10 cellular contexts compared by ENCODE assay signal in genomic region chr7:36129048-36129534, GRCh38. TPM values are rescaled to one million over a fixed set of nuclear protein-coding genes. Genes with fewer than 3 reads are reported as not detected.
DNase-seq lines count a peak whose midpoint lies in the region; ATAC-seq and TF ChIP-seq lines count a peak whose summit lies in the region.
"Had no signal": no experiment of that assay in that cellular context is flagged by ENCODE, and none has a peak within 500 bp of the region (broad histone marks: within the 10 kb centered on the region; RNA-seq: fewer than 3 reads in every experiment).

No MANE protein-coding gene starts in this region.

- H3K4me3 Mint-ChIP-seq in activated naive CD8-positive, alpha-beta T cell treated with anti-CD3 and anti-CD28 coated beads, Interleukin-2, amount 50 U/mL, for 24 hours: no peak overlapping the region
- no peak overlapping the region for H3K4me3 Mint-ChIP-seq in CD14-positive monocyte

- H3K27ac Mint-ChIP-seq in activated naive CD8-positive, alpha-beta T cell treated with anti-CD3 and anti-CD28 coated beads, Interleukin-2, amount 50 U/mL, for 24 hours: no peak overlapping the region
- H3K27ac Mint-ChIP-seq in CD14-positive monocyte: no peak overlapping the region

- TF ChIP-seq CTCF in C4-2B (conservative IDR thresholded peaks at IDR 0.05) (no peak), CD14-positive monocyte (IDR thresholded peaks at IDR 0.05) (no peak)

- no peaks in the 10 kb centered on the region for H3K9me3 Mint-ChIP-seq in activated naive CD8-positive, alpha-beta T cell treated with anti-CD3 and anti-CD28 coated beads, Interleukin-2, amount 50 U/mL, for 24 hours
- H3K9me3 Mint-ChIP-seq in CD14-positive monocyte: peaks cover 0 to 4% (median 2%) of the 10 kb centered on the region in 7 donors

- DNase-seq in NCI-H460 (ENCODE audit: extremely low read depth, low read depth) (peak; percentile 26), myocyte (ENCODE audit: low read depth) (peak; percentile 47), CD14-positive monocyte (ENCODE audit: low spot score) (no peak), GF-D8 (lab: John Stamatoyannopoulos, UW) (no peak)
- DNase-seq in activated naive CD8-positive, alpha-beta T cell treated with anti-CD3 and anti-CD28 coated beads, Interleukin-2, amount 50 U/mL, for 24 hours: no peak
- DNase-seq: DND-41, NCI-H187 treated with DMSO at 0.1 percent for 48 hours had no signal

- WGBS in esophagus, 2 donors: 31 to 38% methylated on average over 9 of the region's 9 CpGs

- H3K4me1 ChIP-seq in esophagus (ENCODE audit: control insufficient read depth in 2 of 2, insufficient read depth in 2 of 2, low read length in 1 of 2): peaks cover 5 to 13% of the 10 kb centered on the region in 2 donors

- intact Hi-C loops in CD14-positive monocyte (cut with micrococcal nuclease): no loop called here

- no peaks in the 10 kb centered on the region for H3K9me3 ChIP-seq in esophagus (ENCODE audit: control insufficient read depth in 2 of 2, insufficient read depth in 1 of 2, low read depth in 1 of 2, low read length in 1 of 2)

- H3K4me1 Mint-ChIP-seq in activated naive CD8-positive, alpha-beta T cell treated with anti-CD3 and anti-CD28 coated beads, Interleukin-2, amount 50 U/mL, for 24 hours: peaks cover 1% of the 10 kb centered on the region
- H3K4me1 Mint-ChIP-seq in CD14-positive monocyte: peaks cover 24% of the 10 kb centered on the region

- no peak overlapping the region for H3K4me3 ChIP-seq in esophagus (ENCODE audit: low read depth in 1 of 2, low read length in 2 of 2)

- no peak for ATAC-seq in activated naive CD8-positive, alpha-beta T cell treated with anti-CD3 and anti-CD28 coated beads, Interleukin-2, amount 50 U/mL, for 24 hours
- ATAC-seq in GM18505 (IDR thresholded peaks at IDR 0.05; ENCODE audit: unreplicated experiment): no peak

- TF ChIP-seq POLR2A in GM18505 (IDR thresholded peaks at IDR 0.05; ENCODE audit: borderline replicate concordance, extremely low read depth, insufficient read depth, insufficient read length): no peak

- no peaks in the 10 kb centered on the region for H3K36me3 Mint-ChIP-seq in activated naive CD8-positive, alpha-beta T cell treated with anti-CD3 and anti-CD28 coated beads, Interleukin-2, amount 50 U/mL, for 24 hours (ENCODE audit: low read depth)
- no peaks in the 10 kb centered on the region for H3K36me3 Mint-ChIP-seq in CD14-positive monocyte

- no peaks in the 10 kb centered on the region for H3K27me3 ChIP-seq in esophagus (ENCODE audit: control insufficient read depth in 1 of 2, insufficient read depth in 2 of 2, low read length in 2 of 2)

- H3K36me3 ChIP-seq in esophagus (ENCODE audit: control insufficient read depth in 2 of 2, insufficient read depth in 2 of 2, low read length in 1 of 2): no peaks in the 10 kb centered on the region

- H3K27me3 Mint-ChIP-seq in activated naive CD8-positive, alpha-beta T cell treated with anti-CD3 and anti-CD28 coated beads, Interleukin-2, amount 50 U/mL, for 24 hours: peaks cover 3% of the 10 kb centered on the region
- peaks cover 0 to 2% (median 0%) of the 10 kb centered on the region in 3 donors for H3K27me3 Mint-ChIP-seq in CD14-positive monocyte (ENCODE audit: low read depth in 3 of 3)

- H3K27ac ChIP-seq in C4-2B (peak overlapping the region; percentile 48), esophagus (ENCODE audit: low read depth in 2 of 2, low read length in 1 of 2) (peak overlapping the region; percentile 75 to 79)

RNA-seq across cellular contexts. Expression of gene EEPD1, which starts 24.0 kb away (rescaled TPM):
- 0.40 and 0.67 TPM in 2 replicates for total RNA-seq in NCI-H460 (2014; rRNA removed; shearing (Covaris generic))
- polyA plus RNA-seq in NCI-H460 (2014; cell fraction: nucleus; rRNA removed): 3.5 and 11.8 TPM in 2 replicates
- polyA plus RNA-seq in esophagus (10 to 100 TPM in 1 of 2 donors, 1 to 10 TPM in 1; 5.5 to 14.5 TPM), CD14-positive monocyte (10 to 100 TPM in 1 of 2 donors, 1 to 10 TPM in 1; 8.6 to 12.6 TPM)
- total RNA-seq in myocyte: 4.3 and 5.6 TPM in 2 replicates
- polyA plus RNA-seq in myocyte (2012): 11.0 TPM

Comparison
In these comparisons a context has a peak if more than half of its experiments do, and no peak if none do; other contexts are left out.
1. DNase-seq: peak in NCI-H460 (single experiment) and myocyte (single experiment); none in activated naive CD8-positive, alpha-beta T cell treated with anti-CD3 and anti-CD28 coated beads, Interleukin-2, amount 50 U/mL, for 24 hours (single experiment), CD14-positive monocyte (single experiment) and GF-D8 (single experiment).